8 cellular contexts compared by ENCODE assay signal in genomic region chr4:159077702-159078495, GRCh38. TPM values are rescaled to one million over a fixed set of nuclear protein-coding genes. Genes with fewer than 3 reads are reported as not detected.
DNase-seq lines count a peak whose midpoint lies in the region; ATAC-seq and TF ChIP-seq lines count a peak whose summit lies in the region.

No MANE protein-coding gene starts in this region.

- H4K5ac ChIP-seq in mesendoderm (ENCODE audit: low read length) = no peak overlapping the region

- H3K79me1 ChIP-seq in mesendoderm (ENCODE audit: low read length) = no peaks in the 10 kb centered on the region

- CTCF ChIA-PET in HCT116 (lab: Charles Lee) = no interaction called here

- H3K9me3 ChIP-seq in HCT116 (ENCODE audit: control insufficient read depth in 1 of 2, insufficient read depth in 1 of 2, low read depth in 1 of 2, low read length in 2 of 2) = no peaks in the 10 kb centered on the region
- no peaks in the 10 kb centered on the region for H3K9me3 ChIP-seq in esophagus squamous epithelium

- no peak overlapping the region for H2BK5ac ChIP-seq in mesendoderm (ENCODE audit: low read length)

- TF ChIP-seq POLR2A in HCT116 (IDR thresholded peaks at IDR 0.05; ENCODE audit: borderline replicate concordance, extremely low read depth, insufficient read depth, insufficient read length) (no peak), erythroblast (IDR thresholded peaks at IDR 0.05; ENCODE audit: low read length) (no peak), esophagus squamous epithelium (IDR thresholded peaks at IDR 0.05) (no peak)

- H2BK120ac ChIP-seq in mesendoderm (ENCODE audit: low read depth, low read length) = no peak overlapping the region

- no TSS peak for BruUV-seq in HCT116 (replicated peaks; lab: Mats Ljungman, UMichigan)

- H3K4me3 ChIP-seq in HCT116 (replicated peaks in 1 of 2; ENCODE audit: low read depth in 1 of 2, low read length in 2 of 2) = no peak overlapping the region
- peak overlapping the region in 1 of 4 donors; percentile 29 for H3K4me3 ChIP-seq in esophagus squamous epithelium
- H3K4me3 ChIP-seq in mesendoderm (ENCODE audit: low read length) = no peak overlapping the region

- no peaks in the 10 kb centered on the region for H3K27me3 ChIP-seq in HCT116 (ENCODE audit: insufficient read depth, low read length)
- H3K27me3 ChIP-seq in esophagus squamous epithelium = no peaks in the 10 kb centered on the region
- no peaks in the 10 kb centered on the region for H3K27me3 ChIP-seq in mesendoderm (ENCODE audit: insufficient read depth, low read length, poor library complexity)

- no peak overlapping the region for H3K4me2 ChIP-seq in HCT116 (ENCODE audit: low read length)
- H3K4me2 ChIP-seq in mesendoderm (ENCODE audit: low read length) = no peak overlapping the region

- POLR2A ChIA-PET in HCT116 (lab: Charles Lee) = no interaction called here

- 41 to 44% methylated on average over 6 of the region's 6 CpGs for WGBS in esophagus squamous epithelium, 2 donors
- 100% methylated on average over 1 of the region's 6 CpGs for WGBS in mesendoderm (ENCODE audit: extremely low coverage, insufficient coverage, low lambda C conversion rate)

- RAD21 ChIA-PET in HCT116 (lab: Charles Lee; ENCODE audit: low non-redundant PET in 1 of 2, low total read pairs in 2 of 2, uncharacterized antibody in 2 of 2, unreplicated experiment in 2 of 2) = no interaction called here

- H4K20me1 ChIP-seq in HCT116 (ENCODE audit: insufficient read depth) = no peaks in the 10 kb centered on the region

- H3K9ac ChIP-seq in HCT116 (ENCODE audit: low read length) (no peak overlapping the region), mesendoderm (ENCODE audit: low read length) (no peak overlapping the region)

- no peaks in the 10 kb centered on the region for H3K9me2 ChIP-seq in HCT116 (ENCODE audit: insufficient read depth)

- H2BK15ac ChIP-seq in mesendoderm (replicated peaks; ENCODE audit: low read depth) = no peak overlapping the region

- H3K23ac ChIP-seq in mesendoderm (ENCODE audit: low read length) = no peak overlapping the region

- no peak overlapping the region for H3K27ac ChIP-seq in HCT116 (ENCODE audit: low read depth, low read length)
- no peak overlapping the region for H3K27ac ChIP-seq in esophagus squamous epithelium
- no peak overlapping the region for H3K27ac ChIP-seq in mesendoderm (ENCODE audit: low read depth, low read length)

- H3K79me2 ChIP-seq in HCT116 (ENCODE audit: insufficient read depth, low read length) (no peaks in the 10 kb centered on the region), mesendoderm (ENCODE audit: control insufficient read depth, insufficient read depth, low read length) (no peaks in the 10 kb centered on the region)

- TF ChIP-seq CTCF in HCT116 (IDR thresholded peaks at IDR 0.05 in 2 of 3, conservative IDR thresholded peaks at IDR 0.05 in 1 of 3; ENCODE audit: borderline replicate concordance in 1 of 3, insufficient read depth in 1 of 3, low read depth in 2 of 3, low read length in 2 of 3) = no peak
- TF ChIP-seq CTCF in esophagus squamous epithelium (IDR thresholded peaks at IDR 0.05) = no peak

- no peak overlapping the region for H4K8ac ChIP-seq in mesendoderm (ENCODE audit: low read depth, low read length)

- DNase-seq in HCT116 (ENCODE audit: low read depth, low spot score) (no peak), NCI-H1105 (lab: John Stamatoyannopoulos, UW) (peak; percentile 19), erythroblast (lab: John Stamatoyannopoulos, UW) (peak; percentile 10 to 37), Right ventricle myocardium superior (no peak), esophagus squamous epithelium (lab: John Stamatoyannopoulos, UW) (no peak), mesendoderm (no peak)
- DNase-seq in stimulated activated CD8-positive, alpha-beta memory T cell treated with anti-CD3 and anti-CD28 coated beads, Interleukin-4, amount 100 ng/mL, for 48 hours = no peak

- H3K18ac ChIP-seq in mesendoderm (ENCODE audit: low read length) = no peak overlapping the region

- H2AK5ac ChIP-seq in mesendoderm (ENCODE audit: low read length) = no peak overlapping the region

- H3K36me3 ChIP-seq in HCT116 (ENCODE audit: control insufficient read depth in 1 of 2, insufficient read depth in 2 of 2, low read length in 2 of 2) = no peaks in the 10 kb centered on the region
- H3K36me3 ChIP-seq in esophagus squamous epithelium = no peaks in the 10 kb centered on the region
- H3K36me3 ChIP-seq in mesendoderm (ENCODE audit: control insufficient read depth, insufficient read depth, low read length) = no peaks in the 10 kb centered on the region

- intact Hi-C loops in HCT116 (cut with micrococcal nuclease) (no loop called here), Right ventricle myocardium superior (cut with DNase I) (no loop called here), esophagus squamous epithelium (cut with DNase I) (no loop called here)

- H3K4ac ChIP-seq in mesendoderm (ENCODE audit: low read depth, low read length) = no peak overlapping the region

- TF ChIP-seq RAD21 in HCT116 (IDR thresholded peaks at IDR 0.05; ENCODE audit: low read depth) = no peak

- H2AFZ ChIP-seq in HCT116 (ENCODE audit: low read depth, low read length, poor library complexity, severe bottlenecking) = peak overlapping the region; percentile 19

- ATAC-seq in GM18858 (IDR thresholded peaks at IDR 0.05; ENCODE audit: unreplicated experiment) = peak; percentile 99
- no peak for ATAC-seq in HCT116
- no peak for ATAC-seq in Right ventricle myocardium superior (ENCODE audit: poor library complexity)

- no peak overlapping the region for H3K56ac ChIP-seq in mesendoderm (ENCODE audit: low read length)

- 0 out of 4 replicates have a peak, but pooled peaks cover 0 to 5% of the 10 kb centered on the region in 2 experiments for H3K4me1 ChIP-seq in HCT116 (ENCODE audit: control insufficient read depth in 1 of 2, insufficient read depth in 2 of 2, low read length in 2 of 2)
- H3K4me1 ChIP-seq in esophagus squamous epithelium = peaks cover 0 to 9% (median 4%) of the 10 kb centered on the region in 3 donors
- no peaks in the 10 kb centered on the region for H3K4me1 ChIP-seq in mesendoderm (ENCODE audit: control insufficient read depth, low read depth, low read length)

TF ChIP-seq in HCT116, 20 proteins besides CTCF, POLR2A, EP300 and RAD21:
- TF ChIP-seq EGR1 (IDR thresholded peaks at IDR 0.05; ENCODE audit: low read depth) = no peak

RNA-seq across cellular contexts. Expression of gene RAPGEF2, which starts 25.0 kb away (rescaled TPM):
- total RNA-seq in HCT116 (2021; ENCODE audit: unreplicated experiment) = 21.2 TPM
- 14.7 and 15.8 TPM in 2 replicates for polyA plus RNA-seq in HCT116 (2012)
- 43.8 TPM for total RNA-seq in Right ventricle myocardium superior
- 10 to 100 TPM; 14.1 to 30.5 (median 21.4) TPM for total RNA-seq in esophagus squamous epithelium
- polyA plus RNA-seq in mesendoderm (2013, experiment 1 of 2) = 45.1 TPM
- polyA plus RNA-seq in mesendoderm (2013, experiment 2 of 2) = 44.1 TPM

Comparison
In these comparisons a context has a peak if more than half of its experiments do, and no peak if none do; other contexts are left out.
1. DNase-seq: peak in NCI-H1105 (single experiment) and erythroblast (2 of 2); none in HCT116 (single experiment), Right ventricle myocardium superior (single experiment), esophagus squamous epithelium (single experiment), mesendoderm (single experiment) and stimulated activated CD8-positive, alpha-beta memory T cell treated with anti-CD3 and anti-CD28 coated beads, Interleukin-4, amount 100 ng/mL, for 48 hours (single experiment).